In the genomic region with DNA sequence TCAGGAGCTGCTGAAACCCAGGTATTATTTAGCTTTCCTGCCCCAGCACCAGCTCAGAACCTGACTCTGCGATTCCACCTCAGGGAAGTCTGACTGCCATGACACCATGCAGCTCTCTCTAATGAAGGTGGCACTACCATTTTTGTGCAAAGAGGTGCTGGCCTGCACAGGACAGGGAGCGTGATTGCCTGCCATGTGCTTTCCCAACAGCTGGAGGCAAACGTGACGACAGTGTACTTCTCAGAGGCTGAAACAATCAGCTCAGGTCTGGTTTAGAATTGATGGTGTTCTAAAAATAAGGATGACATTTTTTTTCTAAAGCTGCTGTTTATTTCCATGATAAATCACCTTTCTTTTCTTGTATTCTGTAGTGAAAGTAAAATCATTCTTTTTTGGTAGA, we compare ENCODE assay signal across 23 cellular contexts.
A peak's percentile ranks its signal among the peaks of the same experiment; 100 is the strongest.
DNase-seq lines count a peak whose midpoint lies in the region; ATAC-seq and TF ChIP-seq lines count a peak whose summit lies in the region.
"Had no signal": no experiment of that assay in that cellular context is flagged by ENCODE, and none has a peak within 500 bp of the region (broad histone marks: within the 10 kb centered on the region; RNA-seq: fewer than 3 reads in every experiment).

No MANE protein-coding gene starts in this region.

- H3K4me1 ChIP-seq in heart left ventricle (peaks cover 0 to 7% (median 0%) of the 10 kb centered on the region in 12 donors), esophagus muscularis mucosa (peaks cover 6 to 17% (median 16%) of the 10 kb centered on the region in 4 donors)

- peaks cover 42% of the 10 kb centered on the region for H3K27me3 Mint-ChIP-seq in T-helper 2 cell treated with Interferon-gamma antibody and Interleukin-4, amounts not matched to agents 5 μg/mL and 100 μg/mL, for 36 hours (ENCODE audit: low read depth)
- H3K27me3 Mint-ChIP-seq in type B pancreatic cell = peaks cover 11% of the 10 kb centered on the region
- H3K27me3 Mint-ChIP-seq: B cell; CD8-positive, alpha-beta memory T cell had no signal

- DNase-seq in T-helper 2 cell treated with Interferon-gamma antibody and Interleukin-4, amounts not matched to agents 5 μg/mL and 100 μg/mL, for 36 hours (ENCODE audit: low spot score) = no peak
- DNase-seq in T-helper 2 cell (no peak), heart left ventricle (peak in 1 of 5 donors; percentile 44), left cardiac atrium (no peak), esophagus muscularis mucosa (ENCODE audit: extremely low spot score) (no peak), type B pancreatic cell (ENCODE audit: extremely low spot score, unreplicated experiment) (no peak)
- DNase-seq: Calu3; CD8-positive, alpha-beta memory T cell; GOT3; HCEC 1CT; KG1; MG63; NCI-H2029 treated with DMSO at 0.1 percent for 48 hours; NCI-H446 treated with DMSO at 0.1 percent for 48 hours; NCI-H526; NCI-H82; PC-9; SHP77 had no signal

- no peaks in the 10 kb centered on the region for H3K36me3 Mint-ChIP-seq in T-helper 2 cell treated with Interferon-gamma antibody and Interleukin-4, amounts not matched to agents 5 μg/mL and 100 μg/mL, for 36 hours (ENCODE audit: low read depth)
- H3K36me3 Mint-ChIP-seq in type B pancreatic cell = peaks cover 2% of the 10 kb centered on the region
- H3K36me3 Mint-ChIP-seq: CD8-positive, alpha-beta memory T cell had no signal

- H3K4me3 Mint-ChIP-seq in T-helper 2 cell treated with Interferon-gamma antibody and Interleukin-4, amounts not matched to agents 5 μg/mL and 100 μg/mL, for 36 hours = peak overlapping the region; percentile 10
- no peak overlapping the region for H3K4me3 Mint-ChIP-seq in type B pancreatic cell
- H3K4me3 Mint-ChIP-seq: B cell had no signal

- ATAC-seq in heart left ventricle = peak in 3 of 4 donors; percentile 31 to 74 (median 74)
- ATAC-seq in left cardiac atrium = no peak
- ATAC-seq in HG03135 (IDR thresholded peaks at IDR 0.05; ENCODE audit: unreplicated experiment) = no peak
- no peak for ATAC-seq in GM21717 (IDR thresholded peaks at IDR 0.05; ENCODE audit: unreplicated experiment)

- peaks cover 65% of the 10 kb centered on the region for H3K4me1 Mint-ChIP-seq in T-helper 2 cell treated with Interferon-gamma antibody and Interleukin-4, amounts not matched to agents 5 μg/mL and 100 μg/mL, for 36 hours (ENCODE audit: low read depth)
- peaks cover 24% of the 10 kb centered on the region for H3K4me1 Mint-ChIP-seq in type B pancreatic cell (ENCODE audit: unreplicated experiment)

- intact Hi-C loops in heart left ventricle (cut with DNase I) = no loop called here
- intact Hi-C loops in left cardiac atrium (cut with DNase I) = no loop called here
- intact Hi-C loops in esophagus muscularis mucosa (cut with DNase I) = no loop called here

- no peaks in the 10 kb centered on the region for H3K9me3 ChIP-seq in heart left ventricle
- H3K9me3 ChIP-seq in esophagus muscularis mucosa = no peaks in the 10 kb centered on the region
- H3K9me3 ChIP-seq: MG63 had no signal

- WGBS in heart left ventricle, 4 donors = 64 to 74% (median 72%) methylated on average over 4 of the region's 4 CpGs
- 61% methylated on average over 4 of the region's 4 CpGs for WGBS in esophagus muscularis mucosa

- H3K36me3 ChIP-seq in heart left ventricle (peaks cover 0 to 13% (median 0%) of the 10 kb centered on the region in 9 donors), esophagus muscularis mucosa (peaks cover 0 to 16% (median 0%) of the 10 kb centered on the region in 4 donors)

- no peak for TF ChIP-seq CTCF in heart left ventricle (IDR thresholded peaks at IDR 0.05)
- TF ChIP-seq CTCF in esophagus muscularis mucosa (IDR thresholded peaks at IDR 0.05) = no peak
- no peak for TF ChIP-seq CTCF in type B pancreatic cell (conservative IDR thresholded peaks at IDR 0.05)

- H3K27me3 ChIP-seq in heart left ventricle (no peaks in the 10 kb centered on the region), esophagus muscularis mucosa (no peaks in the 10 kb centered on the region)
- H3K27me3 ChIP-seq: MG63 had no signal

- no peak for TF ChIP-seq EP300 in esophagus muscularis mucosa (IDR thresholded peaks at IDR 0.05)

- H3K27ac ChIP-seq in heart left ventricle = no peak overlapping the region
- H3K27ac ChIP-seq in esophagus muscularis mucosa (replicated peaks in 1 of 4) = peak overlapping the region in 3 of 4 donors; percentile 41 to 70 (median 44)
- H3K27ac ChIP-seq: 22Rv1, C4-2B, PC-9 had no signal

- H3K27ac Mint-ChIP-seq in T-helper 2 cell treated with Interferon-gamma antibody and Interleukin-4, amounts not matched to agents 5 μg/mL and 100 μg/mL, for 36 hours = no peak overlapping the region
- peak overlapping the region; percentile 27 for H3K27ac Mint-ChIP-seq in type B pancreatic cell
- H3K27ac Mint-ChIP-seq: B cell had no signal

- no peak overlapping the region for H3K4me3 ChIP-seq in heart left ventricle
- no peak overlapping the region for H3K4me3 ChIP-seq in esophagus muscularis mucosa
- H3K4me3 ChIP-seq: MG63, PC-9 had no signal

- TF ChIP-seq POLR2A in heart left ventricle (IDR thresholded peaks at IDR 0.05) = no peak
- no peak for TF ChIP-seq POLR2A in esophagus muscularis mucosa (IDR thresholded peaks at IDR 0.05; ENCODE audit: low read depth)

- H3K9me3 Mint-ChIP-seq in T-helper 2 cell treated with Interferon-gamma antibody and Interleukin-4, amounts not matched to agents 5 μg/mL and 100 μg/mL, for 36 hours = no peaks in the 10 kb centered on the region
- H3K9me3 Mint-ChIP-seq in type B pancreatic cell = peaks cover 3% of the 10 kb centered on the region
- H3K9me3 Mint-ChIP-seq: CD8-positive, alpha-beta memory T cell had no signal

Comparison
In these comparisons a context has a peak if more than half of its experiments do, and no peak if none do; other contexts are left out.
1. ATAC-seq: peak in heart left ventricle (3 of 4); none in left cardiac atrium (0 of 2), HG03135 (single experiment) and GM21717 (single experiment).
2. H3K27ac ChIP-seq: peak in esophagus muscularis mucosa (3 of 4); none in heart left ventricle (0 of 12).